ENCODE assay signal across 1 cellular context in genomic region chr19:52570005-52570861, GRCh38.
A peak's percentile ranks its signal among the peaks of the same experiment; 100 is the strongest.
TF ChIP-seq lines count a peak whose summit lies in the region.

Gene ZNF701, plus strand, starts transcription at chr19:52570287. Its CDS starts 3,861 bp downstream, at chr19:52574148.

TF ChIP-seq in HepG2, 621 proteins besides CTCF, POLR2A, EP300 and RAD21 (continued from another document and continues in another):
- TF ChIP-seq ETS1 (CRISPR knock-in tag; IDR thresholded peaks at IDR 0.05) (no peak), ZNF282 (IDR thresholded peaks at IDR 0.05; ENCODE audit: partially characterized antibody) (no peak), MYC (CRISPR knock-in tag; IDR thresholded peaks at IDR 0.05; ENCODE audit: borderline replicate concordance) (no peak), ARID3A (IDR thresholded peaks at IDR 0.05; ENCODE audit: low read depth, low read length) (no peak), ZNF557 (CRISPR knock-in tag; IDR thresholded peaks at IDR 0.05) (no peak), ZNF883 (CRISPR knock-in tag; IDR thresholded peaks at IDR 0.05; ENCODE audit: not compliant biosample characterization) (no peak), ZGPAT (CRISPR knock-in tag; IDR thresholded peaks at IDR 0.05) (0 out of 2 replicates have a peak, but pooled peaks have one; percentile 38), HOXA3 (CRISPR knock-in tag; IDR thresholded peaks at IDR 0.05) (no peak), MEIS1 (CRISPR knock-in tag; IDR thresholded peaks at IDR 0.05; ENCODE audit: borderline replicate concordance) (no peak), ZNF777 (CRISPR knock-in tag; IDR thresholded peaks at IDR 0.05) (no peak), MAFK (conservative IDR thresholded peaks at IDR 0.05 in 1 of 2, IDR thresholded peaks at IDR 0.05 in 1 of 2; ENCODE audit: low read length in 2 of 2) (no peak), ZNF569 (CRISPR knock-in tag; IDR thresholded peaks at IDR 0.05; ENCODE audit: borderline replicate concordance) (no peak), STAT6 (CRISPR knock-in tag; IDR thresholded peaks at IDR 0.05; ENCODE audit: borderline replicate concordance) (no peak), ZBTB43 (CRISPR knock-in tag; conservative IDR thresholded peaks at IDR 0.05) (no peak), ZNF256 (CRISPR knock-in tag; conservative IDR thresholded peaks at IDR 0.05) (no peak), DBP (CRISPR knock-in tag; IDR thresholded peaks at IDR 0.05; ENCODE audit: not compliant biosample characterization) (no peak), MNT (IDR thresholded peaks at IDR 0.05) (no peak), ASH2L (IDR thresholded peaks at IDR 0.05; ENCODE audit: insufficient read length, low read depth, low read length) (no peak), THAP7 (CRISPR knock-in tag; IDR thresholded peaks at IDR 0.05) (no peak), CHCHD3 (CRISPR knock-in tag; IDR thresholded peaks at IDR 0.05) (no peak), NCOA1 (CRISPR knock-in tag; IDR thresholded peaks at IDR 0.05) (no peak), ARID4A (CRISPR knock-in tag; IDR thresholded peaks at IDR 0.05; ENCODE audit: borderline replicate concordance) (peak; percentile 72; the same call in 1 of the 2 replicates), ZNF598 (CRISPR knock-in tag; IDR thresholded peaks at IDR 0.05; ENCODE audit: borderline replicate concordance) (no peak), ZNF605 (CRISPR knock-in tag; IDR thresholded peaks at IDR 0.05) (0 out of 2 replicates have a peak, but pooled peaks have one; percentile 18), HIVEP1 (CRISPR knock-in tag; IDR thresholded peaks at IDR 0.05) (no peak), EHMT2 (IDR thresholded peaks at IDR 0.05; ENCODE audit: borderline replicate concordance, low read depth, low read length) (no peak), CENPX (CRISPR knock-in tag; IDR thresholded peaks at IDR 0.05) (no peak), ZNF619 (CRISPR knock-in tag; IDR thresholded peaks at IDR 0.05) (no peak), ISL2 (CRISPR knock-in tag; IDR thresholded peaks at IDR 0.05) (0 out of 2 replicates have a peak, but pooled peaks have one; percentile 19), DPF2 (CRISPR knock-in tag; IDR thresholded peaks at IDR 0.05; ENCODE audit: borderline replicate concordance, low read depth) (no peak), ZNF10 (CRISPR knock-in tag; IDR thresholded peaks at IDR 0.05; ENCODE audit: borderline replicate concordance, low read depth) (no peak), ZNF589 (CRISPR knock-in tag; conservative IDR thresholded peaks at IDR 0.05) (no peak), ZNF383 (CRISPR knock-in tag; IDR thresholded peaks at IDR 0.05; ENCODE audit: borderline replicate concordance) (no peak), ZNF7 (CRISPR knock-in tag; IDR thresholded peaks at IDR 0.05) (no peak), ZNF879 (CRISPR knock-in tag; IDR thresholded peaks at IDR 0.05) (no peak), RBFOX2 (IDR thresholded peaks at IDR 0.05; ENCODE audit: low read depth, low read length) (peak; percentile 53), ZNF549 (CRISPR knock-in tag; IDR thresholded peaks at IDR 0.05) (no peak), U2AF1 (optimal IDR thresholded peaks at IDR 0.05; ENCODE audit: low read depth, low read length) (no peak), MAX (IDR thresholded peaks at IDR 0.05) (peak; percentile 37; the same call in 1 of the 2 replicates), MIXL1 (CRISPR knock-in tag; IDR thresholded peaks at IDR 0.05) (no peak), CCDC6 (CRISPR knock-in tag; IDR thresholded peaks at IDR 0.05) (no peak), ZSCAN5A (CRISPR knock-in tag; IDR thresholded peaks at IDR 0.05; ENCODE audit: borderline replicate concordance) (no peak), ZNF343 (CRISPR knock-in tag; IDR thresholded peaks at IDR 0.05) (no peak), ZNF704 (CRISPR knock-in tag; IDR thresholded peaks at IDR 0.05; ENCODE audit: borderline replicate concordance) (no peak), TCF12 (IDR thresholded peaks at IDR 0.05) (no peak), TCF12 (CRISPR knock-in tag; IDR thresholded peaks at IDR 0.05) (no peak), NFE2 (CRISPR knock-in tag; IDR thresholded peaks at IDR 0.05) (no peak), FOXM1 (CRISPR knock-in tag; IDR thresholded peaks at IDR 0.05) (no peak)
